9 cellular contexts compared by ENCODE assay signal in genomic region chr5:90888511-90889324, GRCh38.
DNase-seq lines count a peak whose midpoint lies in the region; FAIRE-seq and TF ChIP-seq lines count a peak whose summit lies in the region.
"Had no signal": no experiment of that assay in that cellular context is flagged by ENCODE, and none has a peak within 500 bp of the region (broad histone marks: within the 10 kb centered on the region; RNA-seq: fewer than 3 reads in every experiment).

No MANE protein-coding gene starts in this region.

- 77% methylated on average over 1 of the region's 1 CpG for WGBS in prostate gland

- no peaks in the 10 kb centered on the region for H3K9me3 ChIP-seq in prostate gland
- H3K9me3 ChIP-seq: adrenal gland, MG63 had no signal

- H3K36me3 ChIP-seq in prostate gland = no peaks in the 10 kb centered on the region
- H3K36me3 ChIP-seq: adrenal gland, MG63 had no signal

- intact Hi-C loops in cardiac septum (cut with DNase I) (no loop called here), prostate gland (cut with DNase I) (no loop called here)

- no peak overlapping the region for H3K27ac ChIP-seq in prostate gland

- H3K27me3 ChIP-seq in prostate gland (replicated peaks; ENCODE audit: insufficient read depth) = no peaks in the 10 kb centered on the region
- H3K27me3 ChIP-seq: adrenal gland, MG63 had no signal

- DNase-seq in LoVo (ENCODE audit: low spot score) (peak; percentile 65), amniotic epithelial cell (ENCODE audit: low read depth) (peak; percentile 29), stromal cell of bone marrow (ENCODE audit: low read depth) (peak; percentile 33), frontal cortex (ENCODE audit: low spot score in 2 of 2) (no peak), cardiac septum (ENCODE audit: low spot score) (no peak), prostate gland (ENCODE audit: low spot score) (no peak)
- DNase-seq: adrenal gland, MG63 had no signal

- no peaks in the 10 kb centered on the region for H3K4me1 ChIP-seq in prostate gland (replicated peaks)
- H3K4me1 ChIP-seq: adrenal gland had no signal

- TF ChIP-seq POLR2A in prostate gland (IDR thresholded peaks at IDR 0.05) = no peak

- no peak for TF ChIP-seq CTCF in prostate gland (IDR thresholded peaks at IDR 0.05)

- no peak overlapping the region for H3K4me3 ChIP-seq in prostate gland
- H3K4me3 ChIP-seq: adrenal gland, MG63 had no signal

- FAIRE-seq in islet of Langerhans (lab: Jason Lieb, UNC) (peak; percentile 88), frontal cortex (lab: Jason Lieb, UNC) (no peak)

Comparison
In these comparisons a context has a peak if more than half of its experiments do, and no peak if none do; other contexts are left out.
1. DNase-seq: peak in LoVo (single experiment), amniotic epithelial cell (single experiment) and stromal cell of bone marrow (single experiment); none in frontal cortex (0 of 2), cardiac septum (single experiment) and prostate gland (single experiment).